Comparison of ENCODE assay signal across 8 cellular contexts in the genomic region with DNA sequence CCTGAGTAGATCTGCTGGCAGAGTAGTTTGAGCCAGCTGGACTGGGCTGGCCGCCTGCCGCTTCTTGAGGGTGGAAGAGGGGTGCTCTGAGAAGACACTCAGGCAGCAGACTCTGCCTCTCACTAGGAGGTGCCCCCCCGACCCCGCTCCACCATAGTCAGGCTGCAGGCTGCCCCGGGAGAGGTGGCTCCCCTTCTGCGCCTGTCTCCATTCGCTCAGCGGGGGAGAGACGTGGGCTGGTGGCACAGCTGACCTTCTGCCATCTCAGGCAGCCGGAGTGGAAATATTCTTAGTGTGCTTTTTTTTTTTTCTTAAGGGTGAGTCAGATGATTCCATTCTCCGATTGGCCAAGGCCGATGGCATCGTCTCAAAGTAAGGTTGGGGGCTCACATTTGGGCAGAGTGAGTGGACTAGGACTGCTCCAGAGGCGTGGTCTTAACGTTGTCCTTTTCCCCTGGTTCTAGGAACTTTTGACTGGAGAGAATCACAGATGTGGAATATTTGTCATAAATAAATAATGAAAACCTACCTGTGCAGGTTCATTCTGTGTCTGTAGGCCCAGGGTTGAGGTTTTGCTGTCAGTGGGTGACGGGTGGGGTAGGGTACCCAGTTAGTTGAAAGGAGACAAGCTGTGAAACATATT. TPM values are rescaled to one million over a fixed set of nuclear protein-coding genes. Genes with fewer than 3 reads are reported as not detected.
DNase-seq lines count a peak whose midpoint lies in the region; ATAC-seq and TF ChIP-seq lines count a peak whose summit lies in the region.

No MANE protein-coding gene starts in this region.

- ATAC-seq in central memory CD8-positive, alpha-beta T cell (replicated peaks; ENCODE audit: extremely low read depth, poor library complexity, severe bottlenecking) = no peak
- ATAC-seq in naive thymus-derived CD4-positive, alpha-beta T cell = no peak
- no peak for ATAC-seq in HG03457 (IDR thresholded peaks at IDR 0.05; ENCODE audit: unreplicated experiment)

- H3K79me2 ChIP-seq in Loucy (ENCODE audit: insufficient read depth, low read length) = peaks cover 65% of the 10 kb centered on the region

- peak overlapping the region; percentile 88 for H3K4me3 Mint-ChIP-seq in central memory CD8-positive, alpha-beta T cell
- H3K4me3 Mint-ChIP-seq in naive thymus-derived CD4-positive, alpha-beta T cell = peak overlapping the region; percentile 90 to 96 (median 92)

- H3K4me1 ChIP-seq in BLaER1 = peaks cover 44% of the 10 kb centered on the region
- peaks cover 26% of the 10 kb centered on the region for H3K4me1 ChIP-seq in Loucy (ENCODE audit: insufficient read depth, low read length, poor library complexity, severe bottlenecking)
- H3K4me1 ChIP-seq in naive thymus-derived CD4-positive, alpha-beta T cell (ENCODE audit: control insufficient read depth in 2 of 2, insufficient read depth in 2 of 2, low read length in 2 of 2) = peaks cover 24 to 25% of the 10 kb centered on the region in 2 donors

- H3K9ac ChIP-seq in BLaER1 (peak overlapping the region; percentile 98), Loucy (ENCODE audit: low read depth, low read length, poor library complexity, severe bottlenecking) (peak overlapping the region; percentile 98)

- no peaks in the 10 kb centered on the region for H3K9me3 Mint-ChIP-seq in central memory CD8-positive, alpha-beta T cell
- H3K9me3 Mint-ChIP-seq in naive thymus-derived CD4-positive, alpha-beta T cell = peaks cover 0 to 3% (median 0%) of the 10 kb centered on the region in 11 donors

- peak overlapping the region; percentile 94 for H3K4me2 ChIP-seq in BLaER1
- H3K4me2 ChIP-seq in Loucy (ENCODE audit: low read depth, low read length, poor library complexity, severe bottlenecking) = peak overlapping the region; percentile 88

- peak overlapping the region; percentile 87 for H3K27ac Mint-ChIP-seq in central memory CD8-positive, alpha-beta T cell (ENCODE audit: low read depth)
- peak overlapping the region; percentile 89 to 96 (median 91) for H3K27ac Mint-ChIP-seq in naive thymus-derived CD4-positive, alpha-beta T cell

- H3K4me1 Mint-ChIP-seq in central memory CD8-positive, alpha-beta T cell = peaks cover 42% of the 10 kb centered on the region
- H3K4me1 Mint-ChIP-seq in naive thymus-derived CD4-positive, alpha-beta T cell = peaks cover 29 to 47% (median 38%) of the 10 kb centered on the region in 7 donors

- no peaks in the 10 kb centered on the region for H3K9me3 ChIP-seq in BLaER1
- H3K9me3 ChIP-seq in Loucy (ENCODE audit: insufficient read depth, low read depth, low read length) = no peaks in the 10 kb centered on the region
- H3K9me3 ChIP-seq in naive thymus-derived CD4-positive, alpha-beta T cell (ENCODE audit: control insufficient read depth in 2 of 3, low read length in 3 of 3) = no peaks in the 10 kb centered on the region

- peaks cover 25% of the 10 kb centered on the region for H3K36me3 Mint-ChIP-seq in central memory CD8-positive, alpha-beta T cell (ENCODE audit: insufficient read depth)
- peaks cover 0 to 23% (median 8%) of the 10 kb centered on the region in 5 donors for H3K36me3 Mint-ChIP-seq in naive thymus-derived CD4-positive, alpha-beta T cell

- H3K36me3 ChIP-seq in BLaER1 = peaks cover 56% of the 10 kb centered on the region
- H3K36me3 ChIP-seq in Loucy (ENCODE audit: insufficient read depth, low read length) = peaks cover 21% of the 10 kb centered on the region; the same call in 1 of the 2 replicates
- peaks cover 0 to 55% (median 6%) of the 10 kb centered on the region in 3 experiments for H3K36me3 ChIP-seq in naive thymus-derived CD4-positive, alpha-beta T cell (ENCODE audit: control insufficient read depth in 2 of 3, insufficient read depth in 3 of 3, low read length in 3 of 3)

- CTCF ChIA-PET in naive thymus-derived CD4-positive, alpha-beta T cell (lab: Charles Lee) = interaction anchor here (0.7 kb wide), 1 partner anchor 366 kb away, joined by 4 read pairs; no protein-coding TSS in a partner anchor

- POLR2A ChIA-PET in naive thymus-derived CD4-positive, alpha-beta T cell (lab: Charles Lee) = interaction anchor here (0.6 to 1.2 kb wide), 5 partner anchors 12 to 590 kb away, joined by 3 to 4 read pairs (median 3); a partner anchor contains a TSS

- intact Hi-C loops in naive thymus-derived CD4-positive, alpha-beta T cell (cut with micrococcal nuclease) = loop anchor here (1.0 to 10.0 kb wide), 11 partner anchors 19 to 1267 kb away; a partner anchor contains a TSS

- peak overlapping the region; percentile 96 for H3K27ac ChIP-seq in BLaER1
- peak overlapping the region; percentile 98 for H3K27ac ChIP-seq in naive thymus-derived CD4-positive, alpha-beta T cell (ENCODE audit: low read depth, low read length)

- no peaks in the 10 kb centered on the region for H3K27me3 Mint-ChIP-seq in central memory CD8-positive, alpha-beta T cell
- no peaks in the 10 kb centered on the region for H3K27me3 Mint-ChIP-seq in naive thymus-derived CD4-positive, alpha-beta T cell

- no peak overlapping the region for H2AFZ ChIP-seq in Loucy (ENCODE audit: low read length)

- peak overlapping the region; percentile 98 for H3K4me3 ChIP-seq in BLaER1
- peak overlapping the region; percentile 98 for H3K4me3 ChIP-seq in Loucy (ENCODE audit: low read length, poor library complexity, severe bottlenecking)
- peak overlapping the region; percentile 94 for H3K4me3 ChIP-seq in naive thymus-derived CD4-positive, alpha-beta T cell (ENCODE audit: low read length)

- no peaks in the 10 kb centered on the region for H3K9me2 ChIP-seq in Loucy (replicated peaks; ENCODE audit: low read depth, low read length)

- H4K20me1 ChIP-seq in BLaER1 = peaks cover 62% of the 10 kb centered on the region
- H4K20me1 ChIP-seq in Loucy (ENCODE audit: insufficient read depth, low read length, poor library complexity, severe bottlenecking) = peaks cover 40% of the 10 kb centered on the region

- TF ChIP-seq CTCF in Loucy (conservative IDR thresholded peaks at IDR 0.05; ENCODE audit: low read length) = no peak

- H3K27me3 ChIP-seq in BLaER1 (no peaks in the 10 kb centered on the region), Loucy (ENCODE audit: insufficient read depth, low read length, poor library complexity, severe bottlenecking) (peaks cover 5% of the 10 kb centered on the region)
- no peaks in the 10 kb centered on the region for H3K27me3 ChIP-seq in naive thymus-derived CD4-positive, alpha-beta T cell (ENCODE audit: control insufficient read depth in 2 of 2, insufficient read depth in 2 of 2, low read length in 2 of 2)

- no peaks in the 10 kb centered on the region; the same call in 1 of the 2 replicates for H3F3A ChIP-seq in Loucy (ENCODE audit: low read depth)

- no peak for DNase-seq in central memory CD8-positive, alpha-beta T cell (ENCODE audit: low spot score in 2 of 2)
- no peak for DNase-seq in naive thymus-derived CD4-positive, alpha-beta T cell
- DNase-seq in NCI-H2107 treated with DMSO at 0.1 percent for 48 hours (lab: John Stamatoyannopoulos, UW; ENCODE audit: unreplicated experiment) (no peak), NCI-H2107 (lab: John Stamatoyannopoulos, UW) (no peak), NCI-H2029 treated with DMSO at 0.1 percent for 48 hours (lab: John Stamatoyannopoulos, UW) (no peak)

RNA-seq across cellular contexts. Expression of a gene that starts 1.2 kb away (rescaled TPM):
- 1,000 to 10,000 TPM; 2,026 to 3,407 (median 3,308) TPM for total RNA-seq in naive thymus-derived CD4-positive, alpha-beta T cell
- polyA plus RNA-seq in naive thymus-derived CD4-positive, alpha-beta T cell = 1,000 to 10,000 TPM; 3,163 to 3,458 TPM

RNA-seq across cellular contexts. Expression of a gene that starts 19.0 kb away (rescaled TPM):
- 10 to 100 TPM in 1 of 5 experiments, 1 to 10 TPM in 4; 4.3 to 16.7 (median 6.3) TPM for total RNA-seq in naive thymus-derived CD4-positive, alpha-beta T cell
- 1 to 10 TPM in 1 of 2 donors, under 1 TPM in 1; 0.61 to 1.8 TPM for polyA plus RNA-seq in naive thymus-derived CD4-positive, alpha-beta T cell

RNA-seq across cellular contexts. Expression of a gene that starts 21.0 kb away (rescaled TPM):
- 1 to 10 TPM in 1 of 5 experiments, under 1 TPM in 4; 0.05 to 1.3 (median 0.57) TPM for total RNA-seq in naive thymus-derived CD4-positive, alpha-beta T cell
- polyA plus RNA-seq in naive thymus-derived CD4-positive, alpha-beta T cell = not detected

RNA-seq across cellular contexts. Expression of a gene that starts 39.2 kb away (rescaled TPM):
- not detected for total RNA-seq in naive thymus-derived CD4-positive, alpha-beta T cell
- not detected for polyA plus RNA-seq in naive thymus-derived CD4-positive, alpha-beta T cell
